ENCODE assay signal across 1 cellular context in the genomic region with DNA sequence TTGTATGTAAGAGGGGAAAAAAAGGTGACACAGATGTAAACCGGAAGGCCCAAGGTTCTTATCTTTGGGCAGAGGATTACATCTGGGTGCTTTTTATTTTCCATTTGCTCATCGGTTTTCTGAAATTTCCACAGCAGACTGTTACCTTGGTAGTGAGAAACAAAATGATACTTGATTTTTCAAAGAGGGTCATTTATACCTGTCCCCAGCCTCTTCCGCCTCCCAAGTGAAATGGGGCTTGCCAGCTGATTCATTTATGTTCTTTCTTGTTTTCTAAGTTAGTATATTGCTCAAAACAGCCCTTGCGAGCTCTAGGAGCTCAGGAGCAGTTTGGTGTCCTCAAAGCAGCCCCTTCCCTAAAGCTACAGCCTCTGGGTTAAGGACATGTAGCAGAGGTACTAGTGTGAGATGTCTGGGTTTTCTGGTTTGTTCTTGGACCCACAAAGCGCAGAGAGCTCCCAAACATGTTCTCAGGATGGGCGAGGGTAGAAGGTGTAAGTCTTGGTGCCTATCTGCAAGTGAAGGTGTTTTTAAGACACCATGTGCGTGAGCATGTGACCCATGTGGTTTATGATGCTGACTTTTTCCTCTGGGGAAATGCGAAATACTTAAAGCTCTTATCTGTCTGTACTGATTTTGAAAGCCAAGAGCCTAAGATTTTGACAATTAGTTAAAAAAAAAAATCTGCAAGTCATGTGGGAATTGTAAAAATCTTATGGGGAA.
TF ChIP-seq lines count a peak whose summit lies in the region.

No MANE protein-coding gene starts in this region.

TF ChIP-seq in SK-N-SH, 30 proteins besides CTCF, POLR2A, EP300 and RAD21 (continued from another document):
- TF ChIP-seq, protein P1, sequence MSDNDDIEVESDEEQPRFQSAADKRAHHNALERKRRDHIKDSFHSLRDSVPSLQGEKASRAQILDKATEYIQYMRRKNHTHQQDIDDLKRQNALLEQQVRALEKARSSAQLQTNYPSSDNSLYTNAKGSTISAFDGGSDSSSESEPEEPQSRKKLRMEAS (IDR thresholded peaks at IDR 0.05; ENCODE audit: low read depth): no peak
- TF ChIP-seq RFX5 (IDR thresholded peaks at IDR 0.05; ENCODE audit: low read length) (no peak), TEAD4 (IDR thresholded peaks at IDR 0.05; ENCODE audit: borderline replicate concordance, insufficient read depth) (no peak), TAF1 (IDR thresholded peaks at IDR 0.05; ENCODE audit: borderline replicate concordance, low read depth, low read length) (no peak)
- TF ChIP-seq, protein P2, sequence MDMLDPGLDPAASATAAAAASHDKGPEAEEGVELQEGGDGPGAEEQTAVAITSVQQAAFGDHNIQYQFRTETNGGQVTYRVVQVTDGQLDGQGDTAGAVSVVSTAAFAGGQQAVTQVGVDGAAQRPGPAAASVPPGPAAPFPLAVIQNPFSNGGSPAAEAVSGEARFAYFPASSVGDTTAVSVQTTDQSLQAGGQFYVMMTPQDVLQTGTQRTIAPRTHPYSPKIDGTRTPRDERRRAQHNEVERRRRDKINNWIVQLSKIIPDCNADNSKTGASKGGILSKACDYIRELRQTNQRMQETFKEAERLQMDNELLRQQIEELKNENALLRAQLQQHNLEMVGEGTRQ (IDR thresholded peaks at IDR 0.05; ENCODE audit: borderline replicate concordance, low read depth, low read length): no peak
- TF ChIP-seq, protein P3, sequence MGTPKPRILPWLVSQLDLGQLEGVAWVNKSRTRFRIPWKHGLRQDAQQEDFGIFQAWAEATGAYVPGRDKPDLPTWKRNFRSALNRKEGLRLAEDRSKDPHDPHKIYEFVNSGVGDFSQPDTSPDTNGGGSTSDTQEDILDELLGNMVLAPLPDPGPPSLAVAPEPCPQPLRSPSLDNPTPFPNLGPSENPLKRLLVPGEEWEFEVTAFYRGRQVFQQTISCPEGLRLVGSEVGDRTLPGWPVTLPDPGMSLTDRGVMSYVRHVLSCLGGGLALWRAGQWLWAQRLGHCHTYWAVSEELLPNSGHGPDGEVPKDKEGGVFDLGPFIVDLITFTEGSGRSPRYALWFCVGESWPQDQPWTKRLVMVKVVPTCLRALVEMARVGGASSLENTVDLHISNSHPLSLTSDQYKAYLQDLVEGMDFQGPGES (IDR thresholded peaks at IDR 0.05; ENCODE audit: low read depth, low read length): no peak
